ENCODE assay signal across 15 cellular contexts in the genomic region with DNA sequence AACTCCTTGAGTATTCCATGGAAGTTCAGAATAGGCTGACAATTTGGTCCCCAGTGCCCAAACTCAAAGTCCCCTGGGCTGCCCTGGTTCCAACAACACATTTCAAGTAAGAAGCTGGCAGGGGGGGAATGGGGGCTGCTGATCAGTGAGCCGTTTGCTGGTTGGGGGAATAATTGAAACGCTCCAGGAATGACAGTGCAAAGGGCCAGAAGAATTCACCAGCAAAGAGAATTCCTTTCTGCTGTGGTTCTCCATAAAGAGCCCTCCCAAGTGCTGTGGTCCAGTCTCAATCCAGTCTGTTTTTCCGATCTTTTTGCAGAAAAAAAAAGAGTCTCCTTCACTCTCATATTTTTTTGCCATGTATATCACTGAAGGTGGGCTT.
DNase-seq lines count a peak whose midpoint lies in the region; ATAC-seq and TF ChIP-seq lines count a peak whose summit lies in the region.
"Had no signal": no experiment of that assay in that cellular context is flagged by ENCODE, and none has a peak within 500 bp of the region (broad histone marks: within the 10 kb centered on the region; RNA-seq: fewer than 3 reads in every experiment).

No MANE protein-coding gene starts in this region.

- TF ChIP-seq CTCF in breast epithelium (IDR thresholded peaks at IDR 0.05) (no peak), mammary epithelial cell (conservative IDR thresholded peaks at IDR 0.05 in 1 of 2, IDR thresholded peaks at IDR 0.05 in 1 of 2; ENCODE audit: extremely low read depth in 1 of 2, insufficient read depth in 1 of 2, low read depth in 1 of 2, low read length in 2 of 2) (no peak), brain (conservative IDR thresholded peaks at IDR 0.05) (no peak), transverse colon (IDR thresholded peaks at IDR 0.05) (no peak)

- no peaks in the 10 kb centered on the region for H3K9me3 Mint-ChIP-seq in brain
- H3K9me3 Mint-ChIP-seq: activated CD4-positive, alpha-beta memory T cell treated with anti-CD3 and anti-CD28 coated beads, Interleukin-2, amount 10 ng/mL, durations not matched to agents 7 days and 5 days had no signal

- intact Hi-C loops in breast epithelium (cut with DNase I; ENCODE audit: low total_unique reads) (no loop called here), mammary epithelial cell (cut with micrococcal nuclease) (no loop called here), transverse colon (cut with DNase I; ENCODE audit: low total_unique reads) (no loop called here)

- no peak for TF ChIP-seq EP300 in transverse colon (IDR thresholded peaks at IDR 0.05; ENCODE audit: low read depth)

- H3K36me3 Mint-ChIP-seq in brain, result no peaks in the 10 kb centered on the region

- peaks cover 49% of the 10 kb centered on the region for H3K4me1 Mint-ChIP-seq in brain
- H3K4me1 Mint-ChIP-seq: activated CD4-positive, alpha-beta memory T cell treated with anti-CD3 and anti-CD28 coated beads, Interleukin-2, amount 10 ng/mL, durations not matched to agents 7 days and 5 days had no signal

- H3K27me3 ChIP-seq in breast epithelium (no peaks in the 10 kb centered on the region), mammary epithelial cell (ENCODE audit: insufficient read depth, low read length) (no peaks in the 10 kb centered on the region), muscle layer of colon (ENCODE audit: control insufficient read depth in 1 of 2, insufficient read depth in 2 of 2, low read length in 2 of 2) (no peaks in the 10 kb centered on the region), transverse colon (no peaks in the 10 kb centered on the region)

- 63% methylated on average over 3 of the region's 3 CpGs for WGBS in mammary epithelial cell (ENCODE audit: low coverage, missing lambda C conversion rate)
- 68 to 85% methylated on average over 2 to 3 of the region's 3 CpGs for WGBS in transverse colon (ENCODE audit: low coverage in 1 of 2), 2 donors

- no TSS peak for BruUV-seq in mammary epithelial cell (replicated peaks; lab: Mats Ljungman, UMichigan)

- in situ Hi-C loops in mammary epithelial cell (cut with MboI; ENCODE audit: low sequenced_read_pairs in 2 of 2), result no loop called here
- in situ Hi-C loops in transverse colon (cut with MboI; ENCODE audit: low pct_ligation_motif_present in 1 of 4, low pct_unique_long_range_greater_than_20kb in 1 of 4, low sequenced_read_pairs in 3 of 4), result no loop called here

- H3K4me1 ChIP-seq in breast epithelium, result peaks cover 0 to 3% of the 10 kb centered on the region in 2 donors
- no peaks in the 10 kb centered on the region for H3K4me1 ChIP-seq in mammary epithelial cell (ENCODE audit: insufficient read depth, low read length)
- H3K4me1 ChIP-seq in muscle layer of colon (ENCODE audit: insufficient read depth, low read length), result peaks cover 10% of the 10 kb centered on the region
- H3K4me1 ChIP-seq in transverse colon, result peaks cover 2 to 17% (median 11%) of the 10 kb centered on the region in 4 donors
- H3K4me1 ChIP-seq: A549 had no signal

- H3K27me3 Mint-ChIP-seq in brain, result no peaks in the 10 kb centered on the region
- H3K27me3 Mint-ChIP-seq: activated CD4-positive, alpha-beta memory T cell treated with anti-CD3 and anti-CD28 coated beads, Interleukin-2, amount 10 ng/mL, durations not matched to agents 7 days and 5 days had no signal

- dilution Hi-C loops in mammary epithelial cell (cut with HindIII; ENCODE audit: low sequenced_read_pairs), result no loop called here

- no peaks in the 10 kb centered on the region for H3K79me2 ChIP-seq in mammary epithelial cell (ENCODE audit: insufficient read depth, low read length)

- H3K4me2 ChIP-seq in mammary epithelial cell (ENCODE audit: insufficient read depth, low read depth, low read length), result no peak overlapping the region
- H3K4me2 ChIP-seq: A549 had no signal

- H3K36me3 ChIP-seq in breast epithelium (no peaks in the 10 kb centered on the region), mammary epithelial cell (ENCODE audit: insufficient read depth, low read length) (no peaks in the 10 kb centered on the region), muscle layer of colon (ENCODE audit: insufficient read depth, low read length) (no peaks in the 10 kb centered on the region), transverse colon (no peaks in the 10 kb centered on the region)

- CTCF ChIA-PET in mammary epithelial cell (lab: Charles Lee; ENCODE audit: low non-redundant PET), result no interaction called here

- H3K9ac ChIP-seq in mammary epithelial cell (ENCODE audit: insufficient read depth, low read length) (no peak overlapping the region), muscle layer of colon (ENCODE audit: low read length) (no peak overlapping the region)

- peak overlapping the region in 2 of 5 experiments; percentile 34 to 57 for H3K4me3 Mint-ChIP-seq in brain
- H3K4me3 Mint-ChIP-seq: activated CD4-positive, alpha-beta memory T cell treated with anti-CD3 and anti-CD28 coated beads, Interleukin-2, amount 10 ng/mL, durations not matched to agents 7 days and 5 days had no signal

- H3K4me3 ChIP-seq in breast epithelium (no peak overlapping the region), mammary epithelial cell (replicated peaks in 1 of 3; ENCODE audit: insufficient read depth in 1 of 3, low read depth in 2 of 3, low read length in 3 of 3) (no peak overlapping the region), muscle layer of colon (ENCODE audit: low read depth in 1 of 2, low read length in 2 of 2) (no peak overlapping the region), transverse colon (no peak overlapping the region)
- H3K4me3 ChIP-seq: A549 had no signal

- no peak overlapping the region for H2AFZ ChIP-seq in mammary epithelial cell (ENCODE audit: low read depth, low read length)

- no peak for ATAC-seq in GM21381 (IDR thresholded peaks at IDR 0.05; ENCODE audit: unreplicated experiment)
- no peak for ATAC-seq in GM21367 (IDR thresholded peaks at IDR 0.05; ENCODE audit: unreplicated experiment)
- ATAC-seq in GM18907 (IDR thresholded peaks at IDR 0.05; ENCODE audit: unreplicated experiment), result no peak
- ATAC-seq: A549 had no signal

- peak overlapping the region; percentile 46 to 93 (median 81) for H3K27ac Mint-ChIP-seq in brain
- H3K27ac Mint-ChIP-seq: activated CD4-positive, alpha-beta memory T cell treated with anti-CD3 and anti-CD28 coated beads, Interleukin-2, amount 10 ng/mL, durations not matched to agents 7 days and 5 days had no signal

- H4K20me1 ChIP-seq in mammary epithelial cell (ENCODE audit: insufficient read depth, low read length), result no peaks in the 10 kb centered on the region

- no peaks in the 10 kb centered on the region for H3K9me3 ChIP-seq in breast epithelium
- H3K9me3 ChIP-seq in mammary epithelial cell (replicated peaks; ENCODE audit: insufficient read depth, low read length), result no peaks in the 10 kb centered on the region
- no peaks in the 10 kb centered on the region for H3K9me3 ChIP-seq in muscle layer of colon (ENCODE audit: low read length)
- H3K9me3 ChIP-seq in transverse colon, result no peaks in the 10 kb centered on the region
- H3K9me3 ChIP-seq: A549 had no signal

- DNase-seq in breast epithelium (ENCODE audit: low spot score in 2 of 2) (no peak), mammary epithelial cell (no peak), transverse colon (no peak)
- DNase-seq: activated CD4-positive, alpha-beta memory T cell treated with anti-CD3 and anti-CD28 coated beads, Interleukin-2, amount 10 ng/mL, durations not matched to agents 7 days and 5 days; activated gamma-delta T cell treated with Interleukin-2 at 50 U/mL for 16 hours; central memory CD4-positive, alpha-beta T cell; NCI-H748 treated with DMSO at 0.1 percent for 48 hours; SHP77; substantia nigra had no signal

- H3K27ac ChIP-seq in breast epithelium (peak overlapping the region; percentile 23 to 73), mammary epithelial cell (ENCODE audit: insufficient read depth, low read depth, low read length) (no peak overlapping the region), muscle layer of colon (ENCODE audit: low read depth, low read length) (peak overlapping the region; percentile 40), transverse colon (peak overlapping the region; percentile 23 to 61 (median 30))
- H3K27ac ChIP-seq: A549 had no signal

- TF ChIP-seq POLR2A in breast epithelium (IDR thresholded peaks at IDR 0.05) (no peak), transverse colon (IDR thresholded peaks at IDR 0.05) (no peak)
